Comparison of ENCODE assay signal across 30 cellular contexts in genomic region chr2:132965469-132965868, GRCh38.
"Had no signal": no experiment of that assay in that cellular context is flagged by ENCODE, and none has a peak within 500 bp of the region (broad histone marks: within the 10 kb centered on the region; RNA-seq: fewer than 3 reads in every experiment).

No MANE protein-coding gene starts in this region.

- H3K4me3 ChIP-seq: colonic mucosa, esophagus squamous epithelium, gastrocnemius medialis, heart right ventricle, left lung, lower lobe of right lung, mucosa of descending colon had no signal

- H3K36me3 Mint-ChIP-seq: mesothelial cell of epicardium; naive B cell; naive thymus-derived CD8-positive, alpha-beta T cell had no signal

- DNase-seq: colonic mucosa; cortex of kidney; effector CD8-positive, alpha-beta T cell; effector memory CD8-positive, alpha-beta T cell; endodermal cell; erythroblast; esophagus squamous epithelium; foreskin fibroblast; foreskin melanocyte; gastrocnemius medialis; glutamatergic neuron; head of caudate nucleus; heart right ventricle; hippocampal formation; immature natural killer cell; islet precursor cell; kidney; kidney glomerular epithelial cell; left lung; left ventricle myocardium superior; lower lobe of right lung; mesenchymal stem cell; mucosa of descending colon; naive B cell; naive thymus-derived CD8-positive, alpha-beta T cell had no signal

- H3K27me3 Mint-ChIP-seq: dendritic cell treated with granulocyte-macrophage colony-stimulating factor and Interleukin-4, amounts not matched to agents 40 ng/mL and 50 ng/mL, for 4 days; effector memory CD8-positive, alpha-beta T cell; naive B cell had no signal

- ATAC-seq: effector memory CD8-positive, alpha-beta T cell; esophagus mucosa; gastrocnemius medialis; heart right ventricle; left lung; left ventricle myocardium superior; lower lobe of right lung; mucosa of descending colon; naive thymus-derived CD8-positive, alpha-beta T cell had no signal

- H3K27me3 ChIP-seq: colonic mucosa, esophagus squamous epithelium, gastrocnemius medialis, heart right ventricle, left lung had no signal

- H3K9me3 Mint-ChIP-seq: dendritic cell treated with granulocyte-macrophage colony-stimulating factor and Interleukin-4, amounts not matched to agents 40 ng/mL and 50 ng/mL, for 4 days; endodermal cell had no signal

- H3K4me1 ChIP-seq: colonic mucosa, esophagus squamous epithelium, gastrocnemius medialis, heart right ventricle, left lung, lower lobe of right lung had no signal

- H3K4me3 Mint-ChIP-seq: dendritic cell treated with granulocyte-macrophage colony-stimulating factor and Interleukin-4, amounts not matched to agents 40 ng/mL and 50 ng/mL, for 4 days; effector memory CD8-positive, alpha-beta T cell; endodermal cell; immature natural killer cell; mesothelial cell of epicardium; naive B cell; naive thymus-derived CD8-positive, alpha-beta T cell had no signal

- H3K27ac ChIP-seq: colonic mucosa, epithelial cell of prostate, esophagus squamous epithelium, gastrocnemius medialis, heart right ventricle, left lung, lower lobe of right lung had no signal

- H3K9me3 ChIP-seq: colonic mucosa, esophagus squamous epithelium, gastrocnemius medialis, left lung, lower lobe of right lung, mucosa of descending colon had no signal

- H3K27ac Mint-ChIP-seq: dendritic cell treated with granulocyte-macrophage colony-stimulating factor and Interleukin-4, amounts not matched to agents 40 ng/mL and 50 ng/mL, for 4 days; effector memory CD8-positive, alpha-beta T cell; endodermal cell; immature natural killer cell; mesothelial cell of epicardium; naive B cell; naive thymus-derived CD8-positive, alpha-beta T cell had no signal

- FAIRE-seq: endometrium, kidney had no signal

- H3K4me1 Mint-ChIP-seq: endodermal cell; immature natural killer cell; naive B cell; naive thymus-derived CD8-positive, alpha-beta T cell had no signal

- H3K36me3 ChIP-seq: colonic mucosa, esophagus squamous epithelium, gastrocnemius medialis, heart right ventricle, left lung, lower lobe of right lung had no signal
